In the genomic region with DNA sequence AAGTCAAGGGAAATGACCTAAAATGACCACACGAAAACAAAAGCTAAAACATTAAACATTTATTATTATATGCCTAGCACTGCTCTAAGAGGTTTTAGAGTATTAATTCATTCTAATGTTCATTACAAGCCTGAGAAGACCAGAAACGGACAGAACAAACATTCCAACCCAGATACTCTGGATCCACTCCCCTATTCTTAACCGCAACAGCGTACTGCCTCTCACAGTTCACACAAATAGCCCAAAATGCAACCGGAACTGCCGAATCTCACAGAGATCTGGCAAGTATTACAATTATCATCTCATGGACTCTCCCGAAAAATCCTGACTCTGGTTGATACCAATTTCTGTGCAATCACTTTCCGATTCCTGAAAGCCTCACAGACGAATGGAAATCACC, we compare ENCODE assay signal across 1 cellular context.
TF ChIP-seq lines count a peak whose summit lies in the region.

No MANE protein-coding gene starts in this region.

TF ChIP-seq in GM12878, 131 proteins besides CTCF, POLR2A, EP300 and RAD21:
- TF ChIP-seq YY1 (IDR thresholded peaks at IDR 0.05; ENCODE audit: low read depth, low read length) (no peak), CEBPZ (IDR thresholded peaks at IDR 0.05; ENCODE audit: low read depth, low read length) (no peak), LARP7 (IDR thresholded peaks at IDR 0.05) (no peak), MXI1 (IDR thresholded peaks at IDR 0.05; ENCODE audit: low read depth, low read length) (no peak), ZNF217 (IDR thresholded peaks at IDR 0.05) (no peak), ATF3 (IDR thresholded peaks at IDR 0.05; ENCODE audit: borderline replicate concordance, extremely low read depth, low read depth, low read length) (no peak), CBX3 (IDR thresholded peaks at IDR 0.05; ENCODE audit: borderline replicate concordance, low read depth) (no peak), RCOR1 (conservative IDR thresholded peaks at IDR 0.05; ENCODE audit: low read depth, low read length) (no peak), HCFC1 (IDR thresholded peaks at IDR 0.05; ENCODE audit: low read length) (no peak), STAT3 (IDR thresholded peaks at IDR 0.05; ENCODE audit: low read depth, low read length) (no peak), E2F4 (IDR thresholded peaks at IDR 0.05; ENCODE audit: low read depth, low read length) (no peak), CREM (IDR thresholded peaks at IDR 0.05; ENCODE audit: low read depth) (no peak), FOXM1 (IDR thresholded peaks at IDR 0.05; ENCODE audit: low read depth, low read length) (no peak)
